In the genomic region with DNA sequence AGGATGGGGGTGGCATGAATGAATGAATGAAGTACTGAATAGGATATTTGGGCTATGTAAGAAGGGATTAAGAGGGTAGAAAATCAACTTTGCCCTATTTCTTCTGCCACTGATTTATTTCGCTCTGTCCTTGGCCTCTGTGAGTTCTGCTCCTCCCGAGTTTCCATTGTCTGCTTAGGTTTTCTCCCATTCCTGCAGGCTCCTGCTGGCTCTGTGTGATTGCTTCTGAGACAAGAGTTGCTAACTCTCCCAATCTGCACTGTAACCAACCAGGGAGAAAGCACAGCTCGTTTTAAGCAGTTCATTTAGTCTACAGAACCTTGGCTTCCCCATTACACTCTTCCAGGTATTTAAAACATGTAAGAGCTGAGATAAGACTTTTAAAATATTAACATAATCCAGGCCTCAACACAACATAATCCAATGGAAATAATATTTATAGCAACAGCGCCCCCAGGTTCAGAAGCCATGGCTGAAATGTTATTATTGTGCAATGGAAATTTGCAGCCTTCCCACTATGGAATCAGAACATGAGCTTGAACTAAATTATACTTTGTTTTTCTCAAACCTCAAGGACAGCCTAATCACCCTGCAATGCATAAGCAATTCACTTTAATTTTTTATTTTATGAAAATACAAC, we compare ENCODE assay signal across 1 cellular context.
TF ChIP-seq lines count a peak whose summit lies in the region.

No MANE protein-coding gene starts in this region.

TF ChIP-seq in GM23338, 12 proteins besides CTCF, POLR2A, EP300 and RAD21 (continued from another document):
- TF ChIP-seq, protein P1, sequence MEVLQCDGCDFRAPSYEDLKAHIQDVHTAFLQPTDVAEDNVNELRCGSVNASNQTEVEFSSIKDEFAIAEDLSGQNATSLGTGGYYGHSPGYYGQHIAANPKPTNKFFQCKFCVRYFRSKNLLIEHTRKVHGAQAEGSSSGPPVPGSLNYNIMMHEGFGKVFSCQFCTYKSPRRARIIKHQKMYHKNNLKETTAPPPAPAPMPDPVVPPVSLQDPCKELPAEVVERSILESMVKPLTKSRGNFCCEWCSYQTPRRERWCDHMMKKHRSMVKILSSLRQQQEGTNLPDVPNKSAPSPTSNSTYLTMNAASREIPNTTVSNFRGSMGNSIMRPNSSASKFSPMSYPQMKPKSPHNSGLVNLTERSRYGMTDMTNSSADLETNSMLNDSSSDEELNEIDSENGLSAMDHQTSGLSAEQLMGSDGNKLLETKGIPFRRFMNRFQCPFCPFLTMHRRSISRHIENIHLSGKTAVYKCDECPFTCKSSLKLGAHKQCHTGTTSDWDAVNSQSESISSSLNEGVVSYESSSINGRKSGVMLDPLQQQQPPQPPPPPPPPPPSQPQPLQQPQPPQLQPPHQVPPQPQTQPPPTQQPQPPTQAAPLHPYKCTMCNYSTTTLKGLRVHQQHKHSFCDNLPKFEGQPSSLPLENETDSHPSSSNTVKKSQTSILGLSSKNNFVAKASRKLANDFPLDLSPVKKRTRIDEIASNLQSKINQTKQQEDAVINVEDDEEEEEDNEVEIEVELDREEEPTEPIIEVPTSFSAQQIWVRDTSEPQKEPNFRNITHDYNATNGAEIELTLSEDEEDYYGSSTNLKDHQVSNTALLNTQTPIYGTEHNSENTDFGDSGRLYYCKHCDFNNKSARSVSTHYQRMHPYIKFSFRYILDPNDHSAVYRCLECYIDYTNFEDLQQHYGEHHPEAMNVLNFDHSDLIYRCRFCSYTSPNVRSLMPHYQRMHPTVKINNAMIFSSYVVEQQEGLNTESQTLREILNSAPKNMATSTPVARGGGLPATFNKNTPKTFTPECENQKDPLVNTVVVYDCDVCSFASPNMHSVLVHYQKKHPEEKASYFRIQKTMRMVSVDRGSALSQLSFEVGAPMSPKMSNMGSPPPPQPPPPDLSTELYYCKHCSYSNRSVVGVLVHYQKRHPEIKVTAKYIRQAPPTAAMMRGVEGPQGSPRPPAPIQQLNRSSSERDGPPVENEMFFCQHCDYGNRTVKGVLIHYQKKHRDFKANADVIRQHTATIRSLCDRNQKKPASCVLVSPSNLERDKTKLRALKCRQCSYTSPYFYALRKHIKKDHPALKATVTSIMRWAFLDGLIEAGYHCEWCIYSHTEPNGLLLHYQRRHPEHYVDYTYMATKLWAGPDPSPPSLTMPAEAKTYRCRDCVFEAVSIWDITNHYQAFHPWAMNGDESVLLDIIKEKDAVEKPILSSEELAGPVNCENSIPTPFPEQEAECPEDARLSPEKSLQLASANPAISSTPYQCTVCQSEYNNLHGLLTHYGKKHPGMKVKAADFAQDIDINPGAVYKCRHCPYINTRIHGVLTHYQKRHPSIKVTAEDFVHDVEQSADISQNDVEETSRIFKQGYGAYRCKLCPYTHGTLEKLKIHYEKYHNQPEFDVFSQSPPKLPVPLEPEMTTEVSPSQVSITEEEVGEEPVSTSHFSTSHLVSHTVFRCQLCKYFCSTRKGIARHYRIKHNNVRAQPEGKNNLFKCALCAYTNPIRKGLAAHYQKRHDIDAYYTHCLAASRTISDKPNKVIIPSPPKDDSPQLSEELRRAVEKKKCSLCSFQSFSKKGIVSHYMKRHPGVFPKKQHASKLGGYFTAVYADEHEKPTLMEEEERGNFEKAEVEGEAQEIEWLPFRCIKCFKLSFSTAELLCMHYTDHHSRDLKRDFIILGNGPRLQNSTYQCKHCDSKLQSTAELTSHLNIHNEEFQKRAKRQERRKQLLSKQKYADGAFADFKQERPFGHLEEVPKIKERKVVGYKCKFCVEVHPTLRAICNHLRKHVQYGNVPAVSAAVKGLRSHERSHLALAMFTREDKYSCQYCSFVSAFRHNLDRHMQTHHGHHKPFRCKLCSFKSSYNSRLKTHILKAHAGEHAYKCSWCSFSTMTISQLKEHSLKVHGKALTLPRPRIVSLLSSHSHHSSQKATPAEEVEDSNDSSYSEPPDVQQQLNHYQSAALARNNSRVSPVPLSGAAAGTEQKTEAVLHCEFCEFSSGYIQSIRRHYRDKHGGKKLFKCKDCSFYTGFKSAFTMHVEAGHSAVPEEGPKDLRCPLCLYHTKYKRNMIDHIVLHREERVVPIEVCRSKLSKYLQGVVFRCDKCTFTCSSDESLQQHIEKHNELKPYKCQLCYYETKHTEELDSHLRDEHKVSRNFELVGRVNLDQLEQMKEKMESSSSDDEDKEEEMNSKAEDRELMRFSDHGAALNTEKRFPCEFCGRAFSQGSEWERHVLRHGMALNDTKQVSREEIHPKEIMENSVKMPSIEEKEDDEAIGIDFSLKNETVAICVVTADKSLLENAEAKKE (CRISPR knock-in tag; IDR thresholded peaks at IDR 0.05): no peak
- no peak for TF ChIP-seq EZH2 (IDR thresholded peaks at IDR 0.05; ENCODE audit: low read depth, unreplicated experiment)
- TF ChIP-seq ZNF114 (CRISPR knock-in tag; IDR thresholded peaks at IDR 0.05): no peak
- TF ChIP-seq NANOG (IDR thresholded peaks at IDR 0.05; ENCODE audit: borderline replicate concordance): no peak
- TF ChIP-seq JUNB (IDR thresholded peaks at IDR 0.05; ENCODE audit: unreplicated experiment): no peak
- TF ChIP-seq, protein P2, sequence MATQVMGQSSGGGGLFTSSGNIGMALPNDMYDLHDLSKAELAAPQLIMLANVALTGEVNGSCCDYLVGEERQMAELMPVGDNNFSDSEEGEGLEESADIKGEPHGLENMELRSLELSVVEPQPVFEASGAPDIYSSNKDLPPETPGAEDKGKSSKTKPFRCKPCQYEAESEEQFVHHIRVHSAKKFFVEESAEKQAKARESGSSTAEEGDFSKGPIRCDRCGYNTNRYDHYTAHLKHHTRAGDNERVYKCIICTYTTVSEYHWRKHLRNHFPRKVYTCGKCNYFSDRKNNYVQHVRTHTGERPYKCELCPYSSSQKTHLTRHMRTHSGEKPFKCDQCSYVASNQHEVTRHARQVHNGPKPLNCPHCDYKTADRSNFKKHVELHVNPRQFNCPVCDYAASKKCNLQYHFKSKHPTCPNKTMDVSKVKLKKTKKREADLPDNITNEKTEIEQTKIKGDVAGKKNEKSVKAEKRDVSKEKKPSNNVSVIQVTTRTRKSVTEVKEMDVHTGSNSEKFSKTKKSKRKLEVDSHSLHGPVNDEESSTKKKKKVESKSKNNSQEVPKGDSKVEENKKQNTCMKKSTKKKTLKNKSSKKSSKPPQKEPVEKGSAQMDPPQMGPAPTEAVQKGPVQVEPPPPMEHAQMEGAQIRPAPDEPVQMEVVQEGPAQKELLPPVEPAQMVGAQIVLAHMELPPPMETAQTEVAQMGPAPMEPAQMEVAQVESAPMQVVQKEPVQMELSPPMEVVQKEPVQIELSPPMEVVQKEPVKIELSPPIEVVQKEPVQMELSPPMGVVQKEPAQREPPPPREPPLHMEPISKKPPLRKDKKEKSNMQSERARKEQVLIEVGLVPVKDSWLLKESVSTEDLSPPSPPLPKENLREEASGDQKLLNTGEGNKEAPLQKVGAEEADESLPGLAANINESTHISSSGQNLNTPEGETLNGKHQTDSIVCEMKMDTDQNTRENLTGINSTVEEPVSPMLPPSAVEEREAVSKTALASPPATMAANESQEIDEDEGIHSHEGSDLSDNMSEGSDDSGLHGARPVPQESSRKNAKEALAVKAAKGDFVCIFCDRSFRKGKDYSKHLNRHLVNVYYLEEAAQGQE (IDR thresholded peaks at IDR 0.05; ENCODE audit: unreplicated experiment): no peak
- TF ChIP-seq STAT1 (IDR thresholded peaks at IDR 0.05; ENCODE audit: unreplicated experiment): no peak
- no peak for TF ChIP-seq POLR2AphosphoS5 (IDR thresholded peaks at IDR 0.05; ENCODE audit: low read depth)
- TF ChIP-seq ZNF331 (CRISPR knock-in tag; IDR thresholded peaks at IDR 0.05; ENCODE audit: low read depth): no peak
- no peak for TF ChIP-seq CREB1 (CRISPR knock-in tag; IDR thresholded peaks at IDR 0.05; ENCODE audit: low read depth)
- TF ChIP-seq EZH2phosphoT487 (IDR thresholded peaks at IDR 0.05; ENCODE audit: unreplicated experiment): no peak
